In genomic region chr14:106459971-106460730, GRCh38 we compare ENCODE assay signal across 1 cellular context.
TF ChIP-seq lines count a peak whose summit lies in the region.

No MANE protein-coding gene starts in this region.

TF ChIP-seq in HepG2, 621 proteins besides CTCF, POLR2A, EP300 and RAD21 (continued from another document):
- TF ChIP-seq ZNF407 (CRISPR knock-in tag; IDR thresholded peaks at IDR 0.05; ENCODE audit: not compliant biosample characterization), result no peak
- TF ChIP-seq, protein P1, sequence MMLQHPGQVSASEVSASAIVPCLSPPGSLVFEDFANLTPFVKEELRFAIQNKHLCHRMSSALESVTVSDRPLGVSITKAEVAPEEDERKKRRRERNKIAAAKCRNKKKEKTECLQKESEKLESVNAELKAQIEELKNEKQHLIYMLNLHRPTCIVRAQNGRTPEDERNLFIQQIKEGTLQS (CRISPR knock-in tag; IDR thresholded peaks at IDR 0.05), result no peak
- TF ChIP-seq, protein P2, sequence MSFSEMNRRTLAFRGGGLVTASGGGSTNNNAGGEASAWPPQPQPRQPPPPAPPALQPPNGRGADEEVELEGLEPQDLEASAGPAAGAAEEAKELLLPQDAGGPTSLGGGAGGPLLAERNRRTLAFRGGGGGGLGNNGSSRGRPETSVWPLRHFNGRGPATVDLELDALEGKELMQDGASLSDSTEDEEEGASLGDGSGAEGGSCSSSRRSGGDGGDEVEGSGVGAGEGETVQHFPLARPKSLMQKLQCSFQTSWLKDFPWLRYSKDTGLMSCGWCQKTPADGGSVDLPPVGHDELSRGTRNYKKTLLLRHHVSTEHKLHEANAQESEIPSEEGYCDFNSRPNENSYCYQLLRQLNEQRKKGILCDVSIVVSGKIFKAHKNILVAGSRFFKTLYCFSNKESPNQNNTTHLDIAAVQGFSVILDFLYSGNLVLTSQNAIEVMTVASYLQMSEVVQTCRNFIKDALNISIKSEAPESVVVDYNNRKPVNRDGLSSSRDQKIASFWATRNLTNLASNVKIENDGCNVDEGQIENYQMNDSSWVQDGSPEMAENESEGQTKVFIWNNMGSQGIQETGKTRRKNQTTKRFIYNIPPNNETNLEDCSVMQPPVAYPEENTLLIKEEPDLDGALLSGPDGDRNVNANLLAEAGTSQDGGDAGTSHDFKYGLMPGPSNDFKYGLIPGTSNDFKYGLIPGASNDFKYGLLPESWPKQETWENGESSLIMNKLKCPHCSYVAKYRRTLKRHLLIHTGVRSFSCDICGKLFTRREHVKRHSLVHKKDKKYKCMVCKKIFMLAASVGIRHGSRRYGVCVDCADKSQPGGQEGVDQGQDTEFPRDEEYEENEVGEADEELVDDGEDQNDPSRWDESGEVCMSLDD (CRISPR knock-in tag; IDR thresholded peaks at IDR 0.05; ENCODE audit: borderline replicate concordance), result no peak
